In the genomic region with DNA sequence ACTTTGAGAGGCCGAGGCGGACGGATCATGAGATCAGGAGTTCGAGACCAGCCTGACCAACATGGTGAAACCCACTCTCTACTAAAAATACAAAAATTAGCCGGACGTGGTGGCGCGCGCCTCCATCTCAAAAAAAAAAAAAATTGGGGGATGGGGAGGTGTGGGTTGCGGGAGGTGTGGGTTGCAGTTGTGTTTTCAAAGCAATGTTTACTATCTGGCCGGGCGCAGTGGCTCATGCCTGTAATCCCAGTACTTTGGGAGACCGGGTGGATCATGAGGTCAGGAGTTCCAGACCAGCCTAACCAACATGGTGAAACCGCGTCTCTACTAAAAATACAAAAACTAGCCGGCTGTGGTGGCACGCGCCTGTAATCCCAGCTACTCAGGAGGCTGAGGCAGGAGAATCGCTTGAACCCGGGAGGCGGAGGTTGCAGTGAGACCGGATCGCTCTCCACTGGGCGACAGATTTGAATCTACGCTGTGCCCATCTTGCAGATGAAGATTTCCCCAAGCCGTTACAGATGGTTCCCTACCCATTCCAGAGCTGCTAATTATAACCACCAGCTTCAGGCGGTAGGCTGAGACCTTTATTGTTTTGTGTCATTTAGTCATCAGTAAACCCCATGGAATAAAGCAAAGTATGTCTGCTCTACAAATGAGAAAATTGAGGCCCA, we compare ENCODE assay signal across 8 cellular contexts. TPM values are rescaled to one million over a fixed set of nuclear protein-coding genes. Genes with fewer than 3 reads are reported as not detected.
DNase-seq lines count a peak whose midpoint lies in the region; ATAC-seq and TF ChIP-seq lines count a peak whose summit lies in the region.
"Not testable (repeated sequence)": the region's sequence is repeated elsewhere in the genome, so short reads cannot be mapped to it uniquely, and the experiment has no call there.

No MANE protein-coding gene starts in this region.

- H4K20me1 ChIP-seq in BLaER1: peaks cover 26% of the 10 kb centered on the region

- H3K4me1 Mint-ChIP-seq in T-cell (peaks cover 23 to 31% (median 30%) of the 10 kb centered on the region in 3 donors), endodermal cell (peaks cover 15% of the 10 kb centered on the region), nephron progenitor cell (peaks cover 20% of the 10 kb centered on the region)
- peaks cover 22% of the 10 kb centered on the region for H3K4me1 Mint-ChIP-seq in activated naive CD8-positive, alpha-beta T cell treated with anti-CD3 and anti-CD28 coated beads for 36 hours
- peaks cover 25% of the 10 kb centered on the region for H3K4me1 Mint-ChIP-seq in stimulated activated naive CD8-positive, alpha-beta T cell treated with anti-CD3 and anti-CD28 coated beads, Interleukin-15, amount 100 ng/mL, for 72 hours

- 83% methylated on average over 27 of the region's 27 CpGs for WGBS in HUES64
- WGBS in endodermal cell (ENCODE audit: insufficient coverage in 1 of 2, insufficient read length in 1 of 2), 2 experiments: 84 to 85% methylated on average over 19 to 27 of the region's 27 CpGs

- H3K27me3 ChIP-seq in BLaER1; HUES64 (ENCODE audit: insufficient read depth, low read length); endodermal cell (ENCODE audit: control insufficient read depth, insufficient read depth, low read length, poor library complexity, severe bottlenecking); iPS-20b (ENCODE audit: insufficient read depth, low read length): not testable (repeated sequence)

- H3K4me3 ChIP-seq in BLaER1 (peak overlapping the region; percentile 98), HUES64 (ENCODE audit: low read length) (peak overlapping the region; percentile 65), endodermal cell (ENCODE audit: low read length) (peak overlapping the region; percentile 75), iPS-20b (ENCODE audit: low read length) (peak overlapping the region; percentile 66)

- H3K27ac ChIP-seq in BLaER1: 0 out of 2 replicates have a peak overlapping the region, but pooled peaks have one; percentile 47
- peak overlapping the region; percentile 83; the same call in 1 of the 2 replicates for H3K27ac ChIP-seq in HUES64 (ENCODE audit: low read depth, low read length)
- not testable (repeated sequence) for H3K27ac ChIP-seq in endodermal cell (ENCODE audit: low read depth, low read length); iPS-20b (ENCODE audit: low read length)

- POLR2A ChIA-PET in T-cell (lab: Charles Lee): not testable (repeated sequence)

- not testable (repeated sequence) for H3K27me3 Mint-ChIP-seq in T-cell; activated naive CD8-positive, alpha-beta T cell treated with anti-CD3 and anti-CD28 coated beads for 36 hours; endodermal cell (ENCODE audit: insufficient read depth); nephron progenitor cell (ENCODE audit: low read depth, poor library complexity); stimulated activated naive CD8-positive, alpha-beta T cell treated with anti-CD3 and anti-CD28 coated beads, Interleukin-15, amount 100 ng/mL, for 72 hours

- not testable (repeated sequence) for H3K36me3 Mint-ChIP-seq in T-cell
- H3K36me3 Mint-ChIP-seq in activated naive CD8-positive, alpha-beta T cell treated with anti-CD3 and anti-CD28 coated beads for 36 hours: peaks cover 29% of the 10 kb centered on the region
- H3K36me3 Mint-ChIP-seq in endodermal cell (ENCODE audit: low read depth) (peaks cover 13% of the 10 kb centered on the region), nephron progenitor cell (ENCODE audit: low read depth) (peaks cover 25% of the 10 kb centered on the region)

- DNase-seq in T-cell; activated naive CD8-positive, alpha-beta T cell treated with anti-CD3 and anti-CD28 coated beads for 36 hours; endodermal cell; nephron progenitor cell; stimulated activated naive CD8-positive, alpha-beta T cell treated with anti-CD3 and anti-CD28 coated beads, Interleukin-15, amount 100 ng/mL, for 72 hours: not testable (repeated sequence)

- TF ChIP-seq CTCF in endodermal cell (conservative IDR thresholded peaks at IDR 0.05); nephron progenitor cell (IDR thresholded peaks at IDR 0.05): not testable (repeated sequence)

- not testable (repeated sequence) for H3K9me3 ChIP-seq in BLaER1; HUES64 (ENCODE audit: insufficient read depth, low read depth, low read length); endodermal cell (ENCODE audit: control insufficient read depth, low read length); iPS-20b (ENCODE audit: insufficient read depth, low read depth, low read length)

- CTCF ChIA-PET in T-cell (lab: Charles Lee): interaction anchor here in 1 of 2 donors (0.6 to 1.0 kb wide), 2 partner anchors 228 to 505 kb away, joined by 3 to 5 read pairs; no protein-coding TSS in a partner anchor

- peaks cover 29% of the 10 kb centered on the region for H3K4me1 ChIP-seq in BLaER1
- H3K4me1 ChIP-seq in HUES64 (ENCODE audit: insufficient read depth, low read length): peaks cover 16% of the 10 kb centered on the region
- not testable (repeated sequence) for H3K4me1 ChIP-seq in endodermal cell (ENCODE audit: control insufficient read depth, insufficient read depth, low read length); iPS-20b (ENCODE audit: insufficient read depth, low read length)

- H3K4me2 ChIP-seq in BLaER1: peak overlapping the region; percentile 86

- not testable (repeated sequence) for ATAC-seq in T-cell (replicated peaks in 1 of 4); stimulated activated naive CD8-positive, alpha-beta T cell treated with anti-CD3 and anti-CD28 coated beads, Interleukin-15, amount 100 ng/mL, for 72 hours

- peaks cover 14% of the 10 kb centered on the region for H3K36me3 ChIP-seq in BLaER1
- not testable (repeated sequence) for H3K36me3 ChIP-seq in HUES64 (ENCODE audit: insufficient read depth, low read length); endodermal cell (ENCODE audit: control insufficient read depth, insufficient read depth, low read length); iPS-20b (ENCODE audit: insufficient read depth, low read depth, low read length)

- not testable (repeated sequence) for H3K9me3 Mint-ChIP-seq in T-cell; activated naive CD8-positive, alpha-beta T cell treated with anti-CD3 and anti-CD28 coated beads for 36 hours; endodermal cell; stimulated activated naive CD8-positive, alpha-beta T cell treated with anti-CD3 and anti-CD28 coated beads, Interleukin-15, amount 100 ng/mL, for 72 hours
- H3K9me3 Mint-ChIP-seq in nephron progenitor cell: peaks cover 23% of the 10 kb centered on the region

- H3K4me3 Mint-ChIP-seq in T-cell (peak overlapping the region; percentile 98 to 99 (median 99)), endodermal cell (peak overlapping the region; percentile 87), nephron progenitor cell (peak overlapping the region; percentile 99)
- H3K4me3 Mint-ChIP-seq in activated naive CD8-positive, alpha-beta T cell treated with anti-CD3 and anti-CD28 coated beads for 36 hours: peak overlapping the region; percentile 97
- peak overlapping the region; percentile 99 to 100 for H3K4me3 Mint-ChIP-seq in stimulated activated naive CD8-positive, alpha-beta T cell treated with anti-CD3 and anti-CD28 coated beads, Interleukin-15, amount 100 ng/mL, for 72 hours

- H3K9ac ChIP-seq in BLaER1 (peak overlapping the region; percentile 74; the same call in 1 of the 2 replicates), HUES64 (ENCODE audit: low read depth, low read length) (peak overlapping the region; percentile 78), endodermal cell (ENCODE audit: extremely low read depth, low read length, poor library complexity, severe bottlenecking) (peak overlapping the region; percentile 21), iPS-20b (ENCODE audit: low read depth, low read length) (peak overlapping the region; percentile 60; the same call in 1 of the 2 replicates)

- H3K27ac Mint-ChIP-seq in T-cell (peak overlapping the region in 1 of 2 donors; percentile 88), endodermal cell (peak overlapping the region; percentile 85)
- peak overlapping the region; percentile 16 for H3K27ac Mint-ChIP-seq in activated naive CD8-positive, alpha-beta T cell treated with anti-CD3 and anti-CD28 coated beads for 36 hours
- H3K27ac Mint-ChIP-seq in nephron progenitor cell; stimulated activated naive CD8-positive, alpha-beta T cell treated with anti-CD3 and anti-CD28 coated beads, Interleukin-15, amount 100 ng/mL, for 72 hours: not testable (repeated sequence)

RNA-seq across cellular contexts. Expression of a gene that starts 0.8 kb away (rescaled TPM):
- polyA plus RNA-seq in HUES64 (2013, experiment 1 of 2): 55.1 TPM
- polyA plus RNA-seq in HUES64 (2013, experiment 2 of 2): 49.1 TPM
- total RNA-seq in T-cell (10 to 100 TPM; 56.2 to 85.5 (median 68.7) TPM), endodermal cell (10 to 100 TPM; 65.7 to 74.8 TPM)
- total RNA-seq in activated naive CD8-positive, alpha-beta T cell treated with anti-CD3 and anti-CD28 coated beads for 36 hours: 100 to 1,000 TPM in 1 of 2 experiments, 10 to 100 TPM in 1; 91.9 to 105 TPM
- 60.9 TPM for polyA plus RNA-seq in endodermal cell (2013, experiment 1 of 2)
- 56.4 TPM for polyA plus RNA-seq in endodermal cell (2013, experiment 2 of 2)

Comparison
In these comparisons a context has a peak if more than half of its experiments do, and no peak if none do; other contexts are left out.
1. H3K9ac ChIP-seq: peak in every context shown above with its lines; median percentile 78 in HUES64; 74 in BLaER1; 60 in iPS-20b; 21 in endodermal cell.